Comparison of ENCODE assay signal across 8 cellular contexts in the genomic region with DNA sequence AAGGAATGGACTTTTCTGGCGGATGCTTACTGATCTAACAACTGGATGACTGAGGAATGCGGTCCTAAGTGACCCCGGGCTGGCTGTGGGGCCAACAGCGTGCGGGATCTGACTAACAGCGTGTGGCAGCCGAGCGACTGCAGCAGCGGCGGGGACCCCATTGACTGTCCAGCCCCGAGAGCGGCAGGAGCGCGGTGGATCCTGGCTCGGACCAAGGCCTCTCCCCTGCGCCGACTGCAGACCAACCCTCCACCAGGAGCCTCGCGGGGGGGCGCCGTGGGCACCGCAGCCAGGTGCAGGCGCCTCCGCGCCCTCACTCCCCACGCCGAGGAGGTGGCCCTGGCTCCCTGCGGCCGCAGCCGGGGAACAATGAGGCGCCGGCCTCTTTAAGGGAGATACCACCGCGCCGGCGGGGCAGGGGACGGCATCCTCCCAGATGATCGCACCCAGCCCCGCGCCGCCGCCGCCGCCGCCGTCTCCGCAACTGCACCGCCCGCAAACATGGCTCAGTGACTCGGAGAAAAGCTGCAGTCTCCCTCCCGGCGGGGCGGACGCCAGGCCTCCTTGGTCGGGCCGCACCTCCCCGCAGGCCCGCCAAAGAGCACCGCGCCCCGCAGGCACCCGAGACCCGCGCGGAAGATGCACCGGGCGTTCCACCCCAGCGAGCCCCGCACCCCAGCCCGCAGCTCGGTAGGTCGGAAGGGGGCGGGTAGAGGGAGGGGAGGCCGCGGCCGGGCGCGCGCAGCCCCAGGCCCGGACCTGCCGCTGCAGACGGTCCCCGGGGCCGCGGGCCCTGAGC. TPM values are rescaled to one million over a fixed set of nuclear protein-coding genes. Genes with fewer than 3 reads are reported as not detected.
DNase-seq lines count a peak whose midpoint lies in the region; ATAC-seq and TF ChIP-seq lines count a peak whose summit lies in the region.

No MANE protein-coding gene starts in this region.

- TF ChIP-seq CTCF in RWPE2 (IDR thresholded peaks at IDR 0.05; ENCODE audit: poor library complexity, severe bottlenecking): no peak
- no peak for TF ChIP-seq CTCF in foreskin keratinocyte (conservative IDR thresholded peaks at IDR 0.05)

- DNase-seq in DMS153 treated with DMSO at 0.1 percent for 48 hours (lab: John Stamatoyannopoulos, UW; ENCODE audit: unreplicated experiment) (peak; percentile 57), HuH-7.5 (ENCODE audit: low spot score) (peak; percentile 83), RWPE2 (ENCODE audit: low spot score) (peak; percentile 74), activated gamma-delta T cell (lab: John Stamatoyannopoulos, UW) (peak; percentile 68), foreskin keratinocyte (peak; percentile 37 to 56), superior temporal gyrus (ENCODE audit: extremely low spot score) (peak; percentile 72)

- H3K27ac ChIP-seq in RWPE2 (ENCODE audit: poor library complexity, severe bottlenecking) (peak overlapping the region; percentile 65), foreskin keratinocyte (peak overlapping the region; percentile 14)

- H3K27me3 ChIP-seq in RWPE2 (ENCODE audit: insufficient read depth, poor library complexity, severe bottlenecking): no peaks in the 10 kb centered on the region
- H3K27me3 ChIP-seq in foreskin keratinocyte: no peaks in the 10 kb centered on the region
- H3K27me3 ChIP-seq in neuron (ENCODE audit: insufficient read depth, low read length): no peaks in the 10 kb centered on the region

- peak overlapping the region; percentile 95 for H2AFZ ChIP-seq in neuron (ENCODE audit: low read depth, low read length)

- H3K36me3 ChIP-seq in RWPE2 (ENCODE audit: low read depth) (peaks cover 18% of the 10 kb centered on the region), neuron (ENCODE audit: insufficient read depth, low read length) (peaks cover 17% of the 10 kb centered on the region)

- H3K4me3 ChIP-seq in RWPE2 (ENCODE audit: severe bottlenecking) (peak overlapping the region; percentile 92), neuron (ENCODE audit: low read length) (peak overlapping the region; percentile 72)

- peaks cover 15% of the 10 kb centered on the region for H3K4me1 ChIP-seq in RWPE2 (ENCODE audit: insufficient read depth, poor library complexity, severe bottlenecking)
- H3K4me1 ChIP-seq in foreskin keratinocyte: peaks cover 6% of the 10 kb centered on the region
- H3K4me1 ChIP-seq in neuron (ENCODE audit: insufficient read depth, low read length): peaks cover 21% of the 10 kb centered on the region

- ATAC-seq in GM21423 (IDR thresholded peaks at IDR 0.05; ENCODE audit: unreplicated experiment) (peak; percentile 40), RWPE2 (ENCODE audit: low read depth) (peak; percentile 70), foreskin keratinocyte (peak; percentile 64)

- H3K9me3 ChIP-seq in RWPE2 (ENCODE audit: severe bottlenecking) (no peaks in the 10 kb centered on the region), neuron (ENCODE audit: low read length) (no peaks in the 10 kb centered on the region)

RNA-seq across cellular contexts. Expression of a gene that starts 0.7 kb away (rescaled TPM):
- total RNA-seq in foreskin keratinocyte: 2.7 TPM in 2 replicates
- polyA plus RNA-seq in foreskin keratinocyte: 0.72 and 1.0 TPM in 2 replicates

RNA-seq across cellular contexts. Expression of a gene that starts 43.5 kb away (rescaled TPM):
- not detected in 2 replicates for total RNA-seq in foreskin keratinocyte
- not detected in 2 replicates for polyA plus RNA-seq in foreskin keratinocyte

RNA-seq across cellular contexts. Expression of a gene that starts 47.9 kb away (rescaled TPM):
- total RNA-seq in foreskin keratinocyte: not detected in 2 replicates
- polyA plus RNA-seq in foreskin keratinocyte: 0.02 and 0.03 TPM in 2 replicates

RNA-seq across cellular contexts. Expression of a gene that starts 57.8 kb away (rescaled TPM):
- not detected in 2 replicates for total RNA-seq in foreskin keratinocyte
- not detected in 2 replicates for polyA plus RNA-seq in foreskin keratinocyte

RNA-seq across cellular contexts. Expression of a gene that starts 58.8 kb away (rescaled TPM):
- 48.0 and 57.2 TPM in 2 replicates for total RNA-seq in foreskin keratinocyte
- 89.8 and 91.0 TPM in 2 replicates for polyA plus RNA-seq in foreskin keratinocyte

Comparison
In these comparisons a context has a peak if more than half of its experiments do, and no peak if none do; other contexts are left out.
1. Peak in every context shown above with its lines: DNase-seq, ATAC-seq, H3K4me3 ChIP-seq and H3K27ac ChIP-seq.